9 cellular contexts compared by ENCODE assay signal in genomic region chr5:1502046-1502736, GRCh38. TPM values are rescaled to one million over a fixed set of nuclear protein-coding genes. Genes with fewer than 3 reads are reported as not detected.
DNase-seq lines count a peak whose midpoint lies in the region; ATAC-seq and TF ChIP-seq lines count a peak whose summit lies in the region.
"Had no signal": no experiment of that assay in that cellular context is flagged by ENCODE, and none has a peak within 500 bp of the region (broad histone marks: within the 10 kb centered on the region; RNA-seq: fewer than 3 reads in every experiment).

No MANE protein-coding gene starts in this region.

- peaks cover 6% of the 10 kb centered on the region; the same call in 1 of the 2 replicates for H3K4me1 Mint-ChIP-seq in HFFc6 (ENCODE audit: low read depth)

- ATAC-seq in right cardiac atrium, result peak; percentile 15 to 38
- no peak for ATAC-seq in GM18861 (IDR thresholded peaks at IDR 0.05; ENCODE audit: unreplicated experiment)

- DNase-seq in T follicular helper cell (ENCODE audit: low read depth), result peak; percentile 37
- peak; percentile 63 to 83 (median 80) for DNase-seq in right cardiac atrium
- no peak for DNase-seq in SW480 (ENCODE audit: low spot score)
- DNase-seq in C1 segment of cervical spinal cord (lab: John Stamatoyannopoulos, UW), result no peak
- DNase-seq in HFFc6, result no peak
- DNase-seq: GDM1 had no signal

- no peak for TF ChIP-seq CTCF in HFFc6 (IDR thresholded peaks at IDR 0.05)

- H4K20me1 ChIP-seq in BLaER1 treated with 17β-estradiol and CSF1 and Interleukin-3, amounts not matched to agents 10 nM and 100 nM, result peaks cover 60 to 100% (median 100%) of the 10 kb centered on the region in 11 experiments

- in situ Hi-C loops in GM18951 (cut with MboI; ENCODE audit: low sequenced_read_pairs, unreplicated experiment), result no loop called here

- H3K36me3 ChIP-seq in BLaER1 treated with 17β-estradiol and CSF1 and Interleukin-3, amounts not matched to agents 10 nM and 100 nM, result peaks cover 7 to 42% (median 32%) of the 10 kb centered on the region in 11 experiments; a peak in 21 of 22 replicates

- no peaks in the 10 kb centered on the region; the same call in 1 of the 2 replicates for H3K27me3 Mint-ChIP-seq in HFFc6 (ENCODE audit: insufficient read depth)

- H3K4me1 ChIP-seq in BLaER1 treated with 17β-estradiol and CSF1 and Interleukin-3, amounts not matched to agents 10 nM and 100 nM, result peaks cover 90 to 100% (median 97%) of the 10 kb centered on the region in 10 experiments
- H3K4me1 ChIP-seq in right cardiac atrium (ENCODE audit: control insufficient read depth, insufficient read depth, low read length), result peaks cover 8% of the 10 kb centered on the region

- H3K27me3 ChIP-seq in BLaER1 treated with 17β-estradiol and CSF1 and Interleukin-3, amounts not matched to agents 10 nM and 100 nM, result no peaks in the 10 kb centered on the region
- no peaks in the 10 kb centered on the region for H3K27me3 ChIP-seq in right cardiac atrium (ENCODE audit: control insufficient read depth, insufficient read depth)

- no peak overlapping the region for H3K4me3 Mint-ChIP-seq in HFFc6

- no peaks in the 10 kb centered on the region for H3K9me3 Mint-ChIP-seq in HFFc6

- peaks cover 5% of the 10 kb centered on the region; the same call in 1 of the 2 replicates for H3K36me3 Mint-ChIP-seq in HFFc6 (ENCODE audit: low read depth)

- peak overlapping the region; percentile 1 to 97 (median 85); a peak in 18 of 22 replicates for H3K4me2 ChIP-seq in BLaER1 treated with 17β-estradiol and CSF1 and Interleukin-3, amounts not matched to agents 10 nM and 100 nM

- 85% methylated on average over 23 of the region's 23 CpGs for WGBS in right cardiac atrium

- H3K9me3 ChIP-seq in BLaER1 treated with 17β-estradiol and CSF1 and Interleukin-3, amounts not matched to agents 10 nM and 100 nM (replicated peaks in 1 of 11), result no peaks in the 10 kb centered on the region
- no peaks in the 10 kb centered on the region for H3K9me3 ChIP-seq in right cardiac atrium (ENCODE audit: control insufficient read depth, low read length)

- peak overlapping the region in 3 of 11 experiments; percentile 57 to 88 (median 71); a peak in 5 of 22 replicates for H3K27ac ChIP-seq in BLaER1 treated with 17β-estradiol and CSF1 and Interleukin-3, amounts not matched to agents 10 nM and 100 nM
- no peak overlapping the region for H3K27ac ChIP-seq in right cardiac atrium (ENCODE audit: low read length)

- intact Hi-C loops in right cardiac atrium (cut with DNase I), result no loop called here

- peak; percentile 48 for TF ChIP-seq POLR2A in GM18951 (IDR thresholded peaks at IDR 0.05; ENCODE audit: extremely low read depth, insufficient read depth, insufficient read length)

- peak overlapping the region in 2 of 11 experiments; percentile 72 to 78; a peak in 2 of 22 replicates for H3K9ac ChIP-seq in BLaER1 treated with 17β-estradiol and CSF1 and Interleukin-3, amounts not matched to agents 10 nM and 100 nM

- no peak overlapping the region for H3K4me3 ChIP-seq in BLaER1 treated with 17β-estradiol and CSF1 and Interleukin-3, amounts not matched to agents 10 nM and 100 nM
- H3K4me3 ChIP-seq in right cardiac atrium (ENCODE audit: low read length), result no peak overlapping the region

- H3K27ac Mint-ChIP-seq in HFFc6, result no peak overlapping the region

RNA-seq across cellular contexts. Expression of gene LPCAT1, which starts 21.6 kb away (rescaled TPM):
- total RNA-seq in right cardiac atrium, result 10 to 100 TPM; 11.0 to 19.7 (median 15.5) TPM
- polyA plus RNA-seq in right cardiac atrium, result 15.6 TPM
- 10 to 100 TPM; 37.5 to 53.5 (median 44.1) TPM for total RNA-seq in HFFc6 (2021; fragmentation: NEBNext Ultra II Directional; extraction: Animal tissue kit (Norgen Biotek cat#: 25700))

RNA-seq across cellular contexts. Expression of gene SLC6A3, which starts 57.0 kb away (rescaled TPM):
- total RNA-seq in right cardiac atrium, result not detected
- polyA plus RNA-seq in right cardiac atrium, result not detected
- not detected for total RNA-seq in HFFc6 (2021; fragmentation: NEBNext Ultra II Directional; extraction: Animal tissue kit (Norgen Biotek cat#: 25700))

Comparison
In these comparisons a context has a peak if more than half of its experiments do, and no peak if none do; other contexts are left out.
1. DNase-seq: peak in T follicular helper cell (single experiment) and right cardiac atrium (3 of 3); none in SW480 (single experiment), C1 segment of cervical spinal cord (0 of 14) and HFFc6 (single experiment).